Comparison of ENCODE assay signal across 1 cellular context in genomic region chr12:124456133-124456651, GRCh38.
TF ChIP-seq lines count a peak whose summit lies in the region.

No MANE protein-coding gene starts in this region.

TF ChIP-seq in WTC11, 78 proteins besides CTCF, POLR2A, EP300 and RAD21 (continued from another document):
- TF ChIP-seq, protein P1, sequence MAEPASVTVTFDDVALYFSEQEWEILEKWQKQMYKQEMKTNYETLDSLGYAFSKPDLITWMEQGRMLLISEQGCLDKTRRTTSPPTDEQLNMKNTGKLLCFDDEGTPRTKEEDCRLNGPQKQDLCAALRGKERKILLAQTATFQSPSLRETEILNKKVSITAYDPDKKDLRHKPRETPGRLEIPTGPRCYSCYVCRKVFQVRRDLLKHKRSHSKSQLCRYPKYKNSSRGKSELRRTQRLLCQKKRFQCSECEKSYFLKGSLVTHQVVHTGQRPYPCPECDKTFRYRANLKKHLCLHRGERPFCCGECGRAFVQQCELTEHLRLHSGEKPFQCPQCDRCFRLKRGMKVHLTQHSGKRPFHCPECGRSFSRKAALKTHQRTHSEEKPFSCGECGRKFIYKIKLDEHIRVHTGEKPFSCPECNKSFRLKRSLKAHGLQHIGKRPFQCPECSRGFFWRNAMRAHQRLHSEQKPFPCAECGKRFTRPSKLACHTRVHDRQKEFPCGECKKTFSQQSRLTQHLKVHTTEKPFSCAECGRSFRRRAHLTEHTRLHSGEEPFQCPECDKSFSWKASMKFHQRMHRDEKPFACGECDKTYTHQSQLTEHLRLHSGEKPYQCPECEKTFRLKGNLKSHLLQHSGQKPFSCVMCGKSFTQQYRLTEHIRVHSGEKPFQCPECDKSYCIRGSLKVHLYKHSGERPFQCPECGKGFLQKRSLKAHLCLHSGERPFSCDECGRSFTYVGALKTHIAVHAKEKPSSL (CRISPR knock-in tag; conservative IDR thresholded peaks at IDR 0.05), result no peak
- TF ChIP-seq E2F5 (CRISPR knock-in tag; IDR thresholded peaks at IDR 0.05), result no peak
- TF ChIP-seq, protein P2, sequence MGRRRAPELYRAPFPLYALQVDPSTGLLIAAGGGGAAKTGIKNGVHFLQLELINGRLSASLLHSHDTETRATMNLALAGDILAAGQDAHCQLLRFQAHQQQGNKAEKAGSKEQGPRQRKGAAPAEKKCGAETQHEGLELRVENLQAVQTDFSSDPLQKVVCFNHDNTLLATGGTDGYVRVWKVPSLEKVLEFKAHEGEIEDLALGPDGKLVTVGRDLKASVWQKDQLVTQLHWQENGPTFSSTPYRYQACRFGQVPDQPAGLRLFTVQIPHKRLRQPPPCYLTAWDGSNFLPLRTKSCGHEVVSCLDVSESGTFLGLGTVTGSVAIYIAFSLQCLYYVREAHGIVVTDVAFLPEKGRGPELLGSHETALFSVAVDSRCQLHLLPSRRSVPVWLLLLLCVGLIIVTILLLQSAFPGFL (CRISPR knock-in tag; IDR thresholded peaks at IDR 0.05; ENCODE audit: borderline replicate concordance), result no peak
- no peak for TF ChIP-seq ELF4 (CRISPR knock-in tag; IDR thresholded peaks at IDR 0.05; ENCODE audit: low read depth)
- no peak for TF ChIP-seq HMGA2 (CRISPR knock-in tag; IDR thresholded peaks at IDR 0.05)
- no peak for TF ChIP-seq AFF4 (CRISPR knock-in tag; IDR thresholded peaks at IDR 0.05; ENCODE audit: borderline replicate concordance)
- TF ChIP-seq, protein P3, sequence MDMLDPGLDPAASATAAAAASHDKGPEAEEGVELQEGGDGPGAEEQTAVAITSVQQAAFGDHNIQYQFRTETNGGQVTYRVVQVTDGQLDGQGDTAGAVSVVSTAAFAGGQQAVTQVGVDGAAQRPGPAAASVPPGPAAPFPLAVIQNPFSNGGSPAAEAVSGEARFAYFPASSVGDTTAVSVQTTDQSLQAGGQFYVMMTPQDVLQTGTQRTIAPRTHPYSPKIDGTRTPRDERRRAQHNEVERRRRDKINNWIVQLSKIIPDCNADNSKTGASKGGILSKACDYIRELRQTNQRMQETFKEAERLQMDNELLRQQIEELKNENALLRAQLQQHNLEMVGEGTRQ (CRISPR knock-in tag; IDR thresholded peaks at IDR 0.05), result no peak
- no peak for TF ChIP-seq RELA (CRISPR knock-in tag; IDR thresholded peaks at IDR 0.05; ENCODE audit: borderline replicate concordance)
- no peak for TF ChIP-seq SOX15 (CRISPR knock-in tag; IDR thresholded peaks at IDR 0.05)
- TF ChIP-seq SP1 (CRISPR knock-in tag; conservative IDR thresholded peaks at IDR 0.05), result no peak
- TF ChIP-seq E2F1 (CRISPR knock-in tag; IDR thresholded peaks at IDR 0.05), result no peak
- TF ChIP-seq, protein P4, sequence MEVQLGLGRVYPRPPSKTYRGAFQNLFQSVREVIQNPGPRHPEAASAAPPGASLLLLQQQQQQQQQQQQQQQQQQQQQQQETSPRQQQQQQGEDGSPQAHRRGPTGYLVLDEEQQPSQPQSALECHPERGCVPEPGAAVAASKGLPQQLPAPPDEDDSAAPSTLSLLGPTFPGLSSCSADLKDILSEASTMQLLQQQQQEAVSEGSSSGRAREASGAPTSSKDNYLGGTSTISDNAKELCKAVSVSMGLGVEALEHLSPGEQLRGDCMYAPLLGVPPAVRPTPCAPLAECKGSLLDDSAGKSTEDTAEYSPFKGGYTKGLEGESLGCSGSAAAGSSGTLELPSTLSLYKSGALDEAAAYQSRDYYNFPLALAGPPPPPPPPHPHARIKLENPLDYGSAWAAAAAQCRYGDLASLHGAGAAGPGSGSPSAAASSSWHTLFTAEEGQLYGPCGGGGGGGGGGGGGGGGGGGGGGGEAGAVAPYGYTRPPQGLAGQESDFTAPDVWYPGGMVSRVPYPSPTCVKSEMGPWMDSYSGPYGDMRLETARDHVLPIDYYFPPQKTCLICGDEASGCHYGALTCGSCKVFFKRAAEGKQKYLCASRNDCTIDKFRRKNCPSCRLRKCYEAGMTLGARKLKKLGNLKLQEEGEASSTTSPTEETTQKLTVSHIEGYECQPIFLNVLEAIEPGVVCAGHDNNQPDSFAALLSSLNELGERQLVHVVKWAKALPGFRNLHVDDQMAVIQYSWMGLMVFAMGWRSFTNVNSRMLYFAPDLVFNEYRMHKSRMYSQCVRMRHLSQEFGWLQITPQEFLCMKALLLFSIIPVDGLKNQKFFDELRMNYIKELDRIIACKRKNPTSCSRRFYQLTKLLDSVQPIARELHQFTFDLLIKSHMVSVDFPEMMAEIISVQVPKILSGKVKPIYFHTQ (CRISPR knock-in tag; IDR thresholded peaks at IDR 0.05), result no peak
- no peak for TF ChIP-seq NFE2L1 (CRISPR knock-in tag; IDR thresholded peaks at IDR 0.05)
- TF ChIP-seq GRHL2 (CRISPR knock-in tag; IDR thresholded peaks at IDR 0.05; ENCODE audit: insufficient replicate concordance, severe bottlenecking), result no peak
- TF ChIP-seq NR3C1 (CRISPR knock-in tag; conservative IDR thresholded peaks at IDR 0.05; ENCODE audit: low read depth), result no peak
- no peak for TF ChIP-seq PRRX2 (CRISPR knock-in tag; IDR thresholded peaks at IDR 0.05)
- TF ChIP-seq, protein P5, sequence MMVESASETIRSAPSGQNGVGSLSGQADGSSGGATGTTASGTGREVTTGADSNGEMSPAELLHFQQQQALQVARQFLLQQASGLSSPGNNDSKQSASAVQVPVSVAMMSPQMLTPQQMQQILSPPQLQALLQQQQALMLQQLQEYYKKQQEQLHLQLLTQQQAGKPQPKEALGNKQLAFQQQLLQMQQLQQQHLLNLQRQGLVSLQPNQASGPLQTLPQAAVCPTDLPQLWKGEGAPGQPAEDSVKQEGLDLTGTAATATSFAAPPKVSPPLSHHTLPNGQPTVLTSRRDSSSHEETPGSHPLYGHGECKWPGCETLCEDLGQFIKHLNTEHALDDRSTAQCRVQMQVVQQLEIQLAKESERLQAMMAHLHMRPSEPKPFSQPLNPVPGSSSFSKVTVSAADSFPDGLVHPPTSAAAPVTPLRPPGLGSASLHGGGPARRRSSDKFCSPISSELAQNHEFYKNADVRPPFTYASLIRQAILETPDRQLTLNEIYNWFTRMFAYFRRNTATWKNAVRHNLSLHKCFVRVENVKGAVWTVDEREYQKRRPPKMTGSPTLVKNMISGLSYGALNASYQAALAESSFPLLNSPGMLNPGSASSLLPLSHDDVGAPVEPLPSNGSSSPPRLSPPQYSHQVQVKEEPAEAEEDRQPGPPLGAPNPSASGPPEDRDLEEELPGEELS (CRISPR knock-in tag; IDR thresholded peaks at IDR 0.05), result no peak
